12 cellular contexts compared by ENCODE assay signal in genomic region chr7:108441392-108441955, GRCh38. TPM values are rescaled to one million over a fixed set of nuclear protein-coding genes. Genes with fewer than 3 reads are reported as not detected.
"Had no signal": no experiment of that assay in that cellular context is flagged by ENCODE, and none has a peak within 500 bp of the region (broad histone marks: within the 10 kb centered on the region; RNA-seq: fewer than 3 reads in every experiment).

No MANE protein-coding gene starts in this region.

- H3K27me3 ChIP-seq: ovary, right atrium auricular region, right lobe of liver, tibial nerve, uterus had no signal

- H3K4me1 ChIP-seq: left ventricle myocardium inferior, right atrium auricular region, right lobe of liver, tibial nerve, uterus had no signal

- H3K4me3 ChIP-seq: left ventricle myocardium inferior, lung, ovary, right atrium auricular region, right lobe of liver, smooth muscle cell, tibial nerve, uterus had no signal

- H3K4me2 ChIP-seq: smooth muscle cell had no signal

- H3K9me3 ChIP-seq: left ventricle myocardium inferior, ovary, right atrium auricular region, right lobe of liver, tibial nerve, uterus had no signal

- H3K36me3 ChIP-seq: left ventricle myocardium inferior, ovary, right atrium auricular region, right lobe of liver, tibial nerve, uterus had no signal

- H3K27ac ChIP-seq: left ventricle myocardium inferior, ovary, right atrium auricular region, right lobe of liver, tibial nerve, uterus had no signal

- DNase-seq: left ventricle myocardium inferior; naive thymus-derived CD4-positive, alpha-beta T cell; ovary; right lobe of liver; stimulated activated naive CD4-positive, alpha-beta T cell treated with Interleukin-2 at 50 U/mL for 16 hours; substantia nigra; uterus had no signal

- ATAC-seq: naive thymus-derived CD4-positive, alpha-beta T cell had no signal

RNA-seq across cellular contexts. Expression of gene NRCAM, which starts 14.8 kb away (rescaled TPM):
- total RNA-seq: natural killer cell treated with Interleukin-12 subunit alpha and Interleukin-12 subunit beta and Interleukin-15 and Interleukin-18, amount 100 ng/mL, for 72 hours had no signal
- polyA plus RNA-seq: smooth muscle cell had no signal
